Comparison of ENCODE assay signal across 1 cellular context in genomic region chr20:17611540-17612286, GRCh38.
A peak's percentile ranks its signal among the peaks of the same experiment; 100 is the strongest.
TF ChIP-seq lines count a peak whose summit lies in the region.

No MANE protein-coding gene starts in this region.

TF ChIP-seq in HepG2, 621 proteins besides CTCF, POLR2A, EP300 and RAD21 (continued from another document and continues in another):
- 0 out of 2 replicates have a peak, but pooled peaks have one; percentile 2 for TF ChIP-seq ZNF280B (CRISPR knock-in tag; IDR thresholded peaks at IDR 0.05; ENCODE audit: borderline replicate concordance)
- TF ChIP-seq ZNF83 (CRISPR knock-in tag; IDR thresholded peaks at IDR 0.05; ENCODE audit: borderline replicate concordance), result peak; percentile 2; the same call in 1 of the 2 replicates
- TF ChIP-seq ZNF331 (CRISPR knock-in tag; IDR thresholded peaks at IDR 0.05), result peak; percentile 37; the same call in 1 of the 2 replicates
- peak; percentile 73 for TF ChIP-seq ZNF747 (CRISPR knock-in tag; IDR thresholded peaks at IDR 0.05; ENCODE audit: borderline replicate concordance)
- TF ChIP-seq, protein P1, sequence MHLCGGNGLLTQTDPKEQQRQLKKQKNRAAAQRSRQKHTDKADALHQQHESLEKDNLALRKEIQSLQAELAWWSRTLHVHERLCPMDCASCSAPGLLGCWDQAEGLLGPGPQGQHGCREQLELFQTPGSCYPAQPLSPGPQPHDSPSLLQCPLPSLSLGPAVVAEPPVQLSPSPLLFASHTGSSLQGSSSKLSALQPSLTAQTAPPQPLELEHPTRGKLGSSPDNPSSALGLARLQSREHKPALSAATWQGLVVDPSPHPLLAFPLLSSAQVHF (CRISPR knock-in tag; IDR thresholded peaks at IDR 0.05), result no peak; the same call in 1 of the 2 replicates
- no peak for TF ChIP-seq GLMP (CRISPR knock-in tag; IDR thresholded peaks at IDR 0.05; ENCODE audit: borderline replicate concordance)
- no peak for TF ChIP-seq HNF4A (CRISPR knock-in tag; IDR thresholded peaks at IDR 0.05)
- TF ChIP-seq BCL6 (CRISPR knock-in tag; IDR thresholded peaks at IDR 0.05), result no peak
- peak; percentile 57 for TF ChIP-seq AGO1 (IDR thresholded peaks at IDR 0.05; ENCODE audit: low read depth, low read length, poor library complexity, severe bottlenecking)
- TF ChIP-seq ZNF589 (CRISPR knock-in tag; conservative IDR thresholded peaks at IDR 0.05), result no peak
- TF ChIP-seq PRPF4 (IDR thresholded peaks at IDR 0.05; ENCODE audit: low read depth, low read length, poor library complexity, severe bottlenecking), result no peak
- 0 out of 2 replicates have a peak, but pooled peaks have one; percentile 26 for TF ChIP-seq ZNF777 (CRISPR knock-in tag; IDR thresholded peaks at IDR 0.05)
- no peak for TF ChIP-seq TCF12 (IDR thresholded peaks at IDR 0.05)
- TF ChIP-seq TCF12 (CRISPR knock-in tag; IDR thresholded peaks at IDR 0.05), result peak; percentile 29; the same call in 1 of the 2 replicates
- no peak for TF ChIP-seq PHF21A (CRISPR knock-in tag; IDR thresholded peaks at IDR 0.05)
- TF ChIP-seq, protein P2, sequence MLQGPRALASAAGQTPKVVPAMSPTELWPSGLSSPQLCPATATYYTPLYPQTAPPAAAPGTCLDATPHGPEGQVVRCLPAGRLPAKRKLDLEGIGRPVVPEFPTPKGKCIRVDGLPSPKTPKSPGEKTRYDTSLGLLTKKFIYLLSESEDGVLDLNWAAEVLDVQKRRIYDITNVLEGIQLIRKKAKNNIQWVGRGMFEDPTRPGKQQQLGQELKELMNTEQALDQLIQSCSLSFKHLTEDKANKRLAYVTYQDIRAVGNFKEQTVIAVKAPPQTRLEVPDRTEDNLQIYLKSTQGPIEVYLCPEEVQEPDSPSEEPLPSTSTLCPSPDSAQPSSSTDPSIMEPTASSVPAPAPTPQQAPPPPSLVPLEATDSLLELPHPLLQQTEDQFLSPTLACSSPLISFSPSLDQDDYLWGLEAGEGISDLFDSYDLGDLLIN (CRISPR knock-in tag; IDR thresholded peaks at IDR 0.05; ENCODE audit: borderline replicate concordance), result no peak
- TF ChIP-seq ZNF788 (CRISPR knock-in tag; IDR thresholded peaks at IDR 0.05; ENCODE audit: borderline replicate concordance), result peak; percentile 74; the same call in 1 of the 2 replicates
- no peak for TF ChIP-seq ZBTB3 (CRISPR knock-in tag; IDR thresholded peaks at IDR 0.05; ENCODE audit: borderline replicate concordance, low read depth)
- TF ChIP-seq ZFP41 (CRISPR knock-in tag; IDR thresholded peaks at IDR 0.05; ENCODE audit: borderline replicate concordance), result no peak
- no peak for TF ChIP-seq ZNF275 (CRISPR knock-in tag; IDR thresholded peaks at IDR 0.05; ENCODE audit: borderline replicate concordance)
- TF ChIP-seq ZNF75D (CRISPR knock-in tag; IDR thresholded peaks at IDR 0.05; ENCODE audit: borderline replicate concordance), result no peak
- TF ChIP-seq HES4 (CRISPR knock-in tag; IDR thresholded peaks at IDR 0.05; ENCODE audit: borderline replicate concordance), result 0 out of 2 replicates have a peak, but pooled peaks have one; percentile 77
- no peak for TF ChIP-seq SNAPC5 (CRISPR knock-in tag; IDR thresholded peaks at IDR 0.05; ENCODE audit: borderline replicate concordance)
- TF ChIP-seq SETDB1 (CRISPR knock-in tag; IDR thresholded peaks at IDR 0.05; ENCODE audit: borderline replicate concordance), result no peak
- no peak for TF ChIP-seq SMAD1 (CRISPR knock-in tag; IDR thresholded peaks at IDR 0.05; ENCODE audit: borderline replicate concordance, low read depth)
- peak; percentile 58; the same call in 1 of the 2 replicates for TF ChIP-seq RXRA (CRISPR knock-in tag; IDR thresholded peaks at IDR 0.05)
- peak; percentile 22 for TF ChIP-seq KDM2A (CRISPR knock-in tag; IDR thresholded peaks at IDR 0.05; ENCODE audit: borderline replicate concordance, low read depth)
- TF ChIP-seq EED (CRISPR knock-in tag; IDR thresholded peaks at IDR 0.05), result 0 out of 2 replicates have a peak, but pooled peaks have one; percentile 20
- TF ChIP-seq, protein P3, sequence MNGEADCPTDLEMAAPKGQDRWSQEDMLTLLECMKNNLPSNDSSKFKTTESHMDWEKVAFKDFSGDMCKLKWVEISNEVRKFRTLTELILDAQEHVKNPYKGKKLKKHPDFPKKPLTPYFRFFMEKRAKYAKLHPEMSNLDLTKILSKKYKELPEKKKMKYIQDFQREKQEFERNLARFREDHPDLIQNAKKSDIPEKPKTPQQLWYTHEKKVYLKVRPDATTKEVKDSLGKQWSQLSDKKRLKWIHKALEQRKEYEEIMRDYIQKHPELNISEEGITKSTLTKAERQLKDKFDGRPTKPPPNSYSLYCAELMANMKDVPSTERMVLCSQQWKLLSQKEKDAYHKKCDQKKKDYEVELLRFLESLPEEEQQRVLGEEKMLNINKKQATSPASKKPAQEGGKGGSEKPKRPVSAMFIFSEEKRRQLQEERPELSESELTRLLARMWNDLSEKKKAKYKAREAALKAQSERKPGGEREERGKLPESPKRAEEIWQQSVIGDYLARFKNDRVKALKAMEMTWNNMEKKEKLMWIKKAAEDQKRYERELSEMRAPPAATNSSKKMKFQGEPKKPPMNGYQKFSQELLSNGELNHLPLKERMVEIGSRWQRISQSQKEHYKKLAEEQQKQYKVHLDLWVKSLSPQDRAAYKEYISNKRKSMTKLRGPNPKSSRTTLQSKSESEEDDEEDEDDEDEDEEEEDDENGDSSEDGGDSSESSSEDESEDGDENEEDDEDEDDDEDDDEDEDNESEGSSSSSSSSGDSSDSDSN (CRISPR knock-in tag; IDR thresholded peaks at IDR 0.05), result 0 out of 2 replicates have a peak, but pooled peaks have one; percentile 5
- no peak for TF ChIP-seq HDAC6 (IDR thresholded peaks at IDR 0.05; ENCODE audit: low read depth, low read length)
- peak; percentile 93 for TF ChIP-seq AGO2 (optimal IDR thresholded peaks at IDR 0.05; ENCODE audit: low read depth, low read length)
- peak; percentile 17; the same call in 1 of the 2 replicates for TF ChIP-seq TFDP1 (CRISPR knock-in tag; IDR thresholded peaks at IDR 0.05; ENCODE audit: borderline replicate concordance)
- TF ChIP-seq ETV6 (CRISPR knock-in tag; conservative IDR thresholded peaks at IDR 0.05), result no peak
- no peak for TF ChIP-seq ZNF335 (CRISPR knock-in tag; IDR thresholded peaks at IDR 0.05)
- no peak for TF ChIP-seq HIVEP1 (CRISPR knock-in tag; IDR thresholded peaks at IDR 0.05)
- no peak for TF ChIP-seq ZNF484 (CRISPR knock-in tag; IDR thresholded peaks at IDR 0.05; ENCODE audit: borderline replicate concordance, low read depth)
- no peak for TF ChIP-seq FOXM1 (CRISPR knock-in tag; IDR thresholded peaks at IDR 0.05)
- TF ChIP-seq GATAD2A (CRISPR knock-in tag; IDR thresholded peaks at IDR 0.05), result no peak
- no peak for TF ChIP-seq ZNF547 (CRISPR knock-in tag; IDR thresholded peaks at IDR 0.05)
- TF ChIP-seq RFXAP (CRISPR knock-in tag; IDR thresholded peaks at IDR 0.05; ENCODE audit: borderline replicate concordance), result peak; percentile 13; the same call in 1 of the 2 replicates
- TF ChIP-seq FOXK1 (CRISPR knock-in tag; IDR thresholded peaks at IDR 0.05; ENCODE audit: borderline replicate concordance, low read depth), result no peak
- TF ChIP-seq TGIF2 (CRISPR knock-in tag; IDR thresholded peaks at IDR 0.05), result no peak
- no peak for TF ChIP-seq RNF219 (CRISPR knock-in tag; IDR thresholded peaks at IDR 0.05)
- TF ChIP-seq TRAFD1 (CRISPR knock-in tag; IDR thresholded peaks at IDR 0.05; ENCODE audit: borderline replicate concordance), result no peak
- TF ChIP-seq, protein P4, sequence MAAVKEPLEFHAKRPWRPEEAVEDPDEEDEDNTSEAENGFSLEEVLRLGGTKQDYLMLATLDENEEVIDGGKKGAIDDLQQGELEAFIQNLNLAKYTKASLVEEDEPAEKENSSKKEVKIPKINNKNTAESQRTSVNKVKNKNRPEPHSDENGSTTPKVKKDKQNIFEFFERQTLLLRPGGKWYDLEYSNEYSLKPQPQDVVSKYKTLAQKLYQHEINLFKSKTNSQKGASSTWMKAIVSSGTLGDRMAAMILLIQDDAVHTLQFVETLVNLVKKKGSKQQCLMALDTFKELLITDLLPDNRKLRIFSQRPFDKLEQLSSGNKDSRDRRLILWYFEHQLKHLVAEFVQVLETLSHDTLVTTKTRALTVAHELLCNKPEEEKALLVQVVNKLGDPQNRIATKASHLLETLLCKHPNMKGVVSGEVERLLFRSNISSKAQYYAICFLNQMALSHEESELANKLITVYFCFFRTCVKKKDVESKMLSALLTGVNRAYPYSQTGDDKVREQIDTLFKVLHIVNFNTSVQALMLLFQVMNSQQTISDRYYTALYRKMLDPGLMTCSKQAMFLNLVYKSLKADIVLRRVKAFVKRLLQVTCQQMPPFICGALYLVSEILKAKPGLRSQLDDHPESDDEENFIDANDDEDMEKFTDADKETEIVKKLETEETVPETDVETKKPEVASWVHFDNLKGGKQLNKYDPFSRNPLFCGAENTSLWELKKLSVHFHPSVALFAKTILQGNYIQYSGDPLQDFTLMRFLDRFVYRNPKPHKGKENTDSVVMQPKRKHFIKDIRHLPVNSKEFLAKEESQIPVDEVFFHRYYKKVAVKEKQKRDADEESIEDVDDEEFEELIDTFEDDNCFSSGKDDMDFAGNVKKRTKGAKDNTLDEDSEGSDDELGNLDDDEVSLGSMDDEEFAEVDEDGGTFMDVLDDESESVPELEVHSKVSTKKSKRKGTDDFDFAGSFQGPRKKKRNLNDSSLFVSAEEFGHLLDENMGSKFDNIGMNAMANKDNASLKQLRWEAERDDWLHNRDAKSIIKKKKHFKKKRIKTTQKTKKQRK (IDR thresholded peaks at IDR 0.05; ENCODE audit: low read length), result no peak
- no peak for TF ChIP-seq HHEX (CRISPR knock-in tag; IDR thresholded peaks at IDR 0.05)
- TF ChIP-seq SMC3 (IDR thresholded peaks at IDR 0.05; ENCODE audit: low read length), result no peak
